In the genomic region with DNA sequence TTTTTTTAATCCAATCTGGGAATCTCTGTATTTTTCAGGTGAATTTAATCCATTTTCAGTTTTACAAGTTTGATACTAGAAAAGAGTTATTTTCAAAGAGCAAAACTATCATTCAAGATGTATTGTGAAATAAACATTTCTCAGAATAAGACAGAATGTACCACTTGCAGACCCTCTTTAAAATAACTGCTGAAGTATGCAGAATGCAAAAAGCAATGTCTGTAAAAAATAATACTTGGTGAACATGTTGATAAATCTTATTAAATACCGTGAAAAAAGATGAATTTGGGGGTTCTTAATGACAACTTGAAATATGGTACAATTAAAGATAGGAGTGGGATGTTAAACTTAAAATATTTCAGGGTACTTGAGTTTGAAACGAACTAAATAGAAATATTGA, we compare ENCODE assay signal across 16 cellular contexts. TPM values are rescaled to one million over a fixed set of nuclear protein-coding genes. Genes with fewer than 3 reads are reported as not detected.
A peak's percentile ranks its signal among the peaks of the same experiment; 100 is the strongest.
DNase-seq lines count a peak whose midpoint lies in the region; ATAC-seq and TF ChIP-seq lines count a peak whose summit lies in the region.
"Had no signal": no experiment of that assay in that cellular context is flagged by ENCODE, and none has a peak within 500 bp of the region (broad histone marks: within the 10 kb centered on the region; RNA-seq: fewer than 3 reads in every experiment).

No MANE protein-coding gene starts in this region.

- dilution Hi-C loops in IMR-90 (cut with HindIII; ENCODE audit: low sequenced_read_pairs, unreplicated experiment): no loop called here

- H3K79me1 ChIP-seq in IMR-90 (ENCODE audit: low read depth in 1 of 2, low read length in 2 of 2): no peaks in the 10 kb centered on the region

- ATAC-seq in IMR-90 (ENCODE audit: low read depth): no peak
- no peak for ATAC-seq in central memory CD8-positive, alpha-beta T cell (replicated peaks; ENCODE audit: extremely low read depth, poor library complexity, severe bottlenecking)

- H3K56ac ChIP-seq in IMR-90 (ENCODE audit: extremely low read depth, insufficient read depth, low read length): no peak overlapping the region

- H2BK20ac ChIP-seq in IMR-90 (ENCODE audit: low read depth, low read length): no peak overlapping the region

- no peak for TF ChIP-seq POLR2A in breast epithelium (IDR thresholded peaks at IDR 0.05)
- no peak for TF ChIP-seq POLR2A in IMR-90 (IDR thresholded peaks at IDR 0.05; ENCODE audit: low read depth, low read length)

- BruUV-seq in MCF 10A (replicated peaks; lab: Mats Ljungman, UMichigan) (no TSS peak), IMR-90 (replicated peaks; lab: Mats Ljungman, UMichigan) (no TSS peak)

- H4K5ac ChIP-seq in IMR-90 (ENCODE audit: low read depth, low read length): no peak overlapping the region

- no peak overlapping the region for H2BK120ac ChIP-seq in IMR-90 (ENCODE audit: low read depth, low read length)

- no peak for DNase-seq in MCF 10A (ENCODE audit: unreplicated experiment)
- DNase-seq in breast epithelium (ENCODE audit: low spot score in 2 of 2): no peak
- no peak for DNase-seq in IMR-90
- no peak for DNase-seq in central memory CD8-positive, alpha-beta T cell (ENCODE audit: low spot score in 2 of 2)
- no peak for DNase-seq in type B pancreatic cell (ENCODE audit: extremely low spot score, unreplicated experiment)
- DNase-seq in SHP77 treated with DMSO at 0.1 percent for 48 hours (lab: John Stamatoyannopoulos, UW): no peak
- no peak for DNase-seq in NCI-H2171 treated with DMSO at 0.1 percent for 48 hours (lab: John Stamatoyannopoulos, UW)
- DNase-seq in NCI-H526 treated with DMSO at 0.1 percent for 48 hours (lab: John Stamatoyannopoulos, UW): no peak
- DNase-seq: CD4-positive, alpha-beta memory T cell; DND-41; EL; H9 had no signal

- H3K36me3 ChIP-seq in breast epithelium (no peaks in the 10 kb centered on the region), IMR-90 (ENCODE audit: control insufficient read depth, insufficient read depth, low read length) (no peaks in the 10 kb centered on the region)
- H3K36me3 ChIP-seq: BLaER1 had no signal

- H2BK15ac ChIP-seq in IMR-90 (ENCODE audit: low read depth, low read length): no peak overlapping the region

- H3K27me3 Mint-ChIP-seq in MCF 10A (ENCODE audit: insufficient read depth, unreplicated experiment): no peaks in the 10 kb centered on the region
- H3K27me3 Mint-ChIP-seq in central memory CD8-positive, alpha-beta T cell: no peaks in the 10 kb centered on the region
- no peaks in the 10 kb centered on the region for H3K27me3 Mint-ChIP-seq in type B pancreatic cell
- H3K27me3 Mint-ChIP-seq: CD4-positive, alpha-beta memory T cell had no signal

- H4K91ac ChIP-seq in IMR-90 (ENCODE audit: insufficient read depth, low read depth, low read length): no peak overlapping the region

- no peak overlapping the region for H2BK5ac ChIP-seq in IMR-90 (ENCODE audit: low read depth, low read length, poor library complexity, severe bottlenecking)

- H3K23ac ChIP-seq in IMR-90 (ENCODE audit: low read depth, low read length): no peak overlapping the region

- POLR2A ChIA-PET in MCF 10A (lab: Yijun Ruan, JAX) (interaction anchor here (1.3 kb wide), 1 partner anchor 27 kb away, joined by 6 read pairs; a partner anchor contains a TSS), IMR-90 (lab: Charles Lee; ENCODE audit: unreplicated experiment) (no interaction called here)

- TF ChIP-seq CTCF in MCF 10A (IDR thresholded peaks at IDR 0.05; ENCODE audit: unreplicated experiment) (no peak), breast epithelium (IDR thresholded peaks at IDR 0.05) (no peak), IMR-90 (conservative IDR thresholded peaks at IDR 0.05; ENCODE audit: low read depth, low read length) (no peak), type B pancreatic cell (conservative IDR thresholded peaks at IDR 0.05) (no peak)

- H3K4me3 Mint-ChIP-seq in MCF 10A (ENCODE audit: unreplicated experiment): no peak overlapping the region
- no peak overlapping the region for H3K4me3 Mint-ChIP-seq in central memory CD8-positive, alpha-beta T cell
- no peak overlapping the region for H3K4me3 Mint-ChIP-seq in type B pancreatic cell
- H3K4me3 Mint-ChIP-seq: CD14-positive monocyte; CD4-positive, alpha-beta memory T cell; H9 had no signal

- no peak overlapping the region for H3K9ac ChIP-seq in IMR-90 (ENCODE audit: low read depth, low read length)
- H3K9ac ChIP-seq: BLaER1 had no signal

- H2AK5ac ChIP-seq in IMR-90 (ENCODE audit: low read depth, low read length): no peak overlapping the region

- intact Hi-C loops in MCF 10A (cut with micrococcal nuclease): no loop called here
- intact Hi-C loops in breast epithelium (cut with DNase I; ENCODE audit: low total_unique reads): no loop called here
- intact Hi-C loops in IMR-90 (cut with micrococcal nuclease): no loop called here

- no peak overlapping the region for H3K14ac ChIP-seq in IMR-90 (replicated peaks; ENCODE audit: low read depth, low read length)

- in situ Hi-C loops in IMR-90 (cut with MboI; ENCODE audit: low sequenced_read_pairs): no loop called here

- no peaks in the 10 kb centered on the region for H3K36me3 Mint-ChIP-seq in MCF 10A (ENCODE audit: insufficient read depth, unreplicated experiment)
- H3K36me3 Mint-ChIP-seq in central memory CD8-positive, alpha-beta T cell (ENCODE audit: insufficient read depth): no peaks in the 10 kb centered on the region
- no peaks in the 10 kb centered on the region for H3K36me3 Mint-ChIP-seq in type B pancreatic cell
- H3K36me3 Mint-ChIP-seq: CD14-positive monocyte; CD4-positive, alpha-beta memory T cell had no signal

- no peak overlapping the region for H2AK9ac ChIP-seq in IMR-90 (replicated peaks; ENCODE audit: low read depth, low read length, poor library complexity)

- no peaks in the 10 kb centered on the region for H3K9me3 ChIP-seq in breast epithelium
- H3K9me3 ChIP-seq in IMR-90 (ENCODE audit: control insufficient read depth, insufficient read depth, low read length): no peaks in the 10 kb centered on the region
- H3K9me3 ChIP-seq: BLaER1 had no signal

- H3K9me1 ChIP-seq in IMR-90 (ENCODE audit: insufficient read depth, low read length): no peaks in the 10 kb centered on the region

- H3K27ac ChIP-seq in breast epithelium (no peak overlapping the region), IMR-90 (ENCODE audit: insufficient read depth, low read length) (no peak overlapping the region)
- H3K27ac ChIP-seq: 22Rv1, BLaER1 had no signal

- H4K20me1 ChIP-seq in IMR-90 (ENCODE audit: insufficient read depth, low read length): no peaks in the 10 kb centered on the region
- H4K20me1 ChIP-seq: BLaER1 had no signal

- no peaks in the 10 kb centered on the region for H3K27me3 ChIP-seq in breast epithelium
- H3K27me3 ChIP-seq in IMR-90 (ENCODE audit: control insufficient read depth, insufficient read depth, low read length): no peaks in the 10 kb centered on the region
- H3K27me3 ChIP-seq: BLaER1 had no signal

- H4K8ac ChIP-seq in IMR-90 (ENCODE audit: low read depth in 2 of 2, low read length in 2 of 2): no peak overlapping the region; a peak in 1 of 4 replicates

- H3K4me3 ChIP-seq in breast epithelium (no peak overlapping the region), IMR-90 (ENCODE audit: insufficient read depth, low read depth, low read length) (no peak overlapping the region)
- H3K4me3 ChIP-seq: BLaER1, GM12878 had no signal

- no peak overlapping the region for H3K4me2 ChIP-seq in IMR-90 (ENCODE audit: low read depth, low read length)
- H3K4me2 ChIP-seq: BLaER1 had no signal

- H3K18ac ChIP-seq in IMR-90 (ENCODE audit: low read depth, low read length): no peak overlapping the region

- H3K4ac ChIP-seq in IMR-90 (ENCODE audit: low read depth, low read length): no peak overlapping the region

- no CpG with 5 or more reads among the region's 2 CpGs for WGBS in IMR-90 (ENCODE audit: extremely low coverage in 2 of 2, insufficient read length in 1 of 2), 2 experiments

- TF ChIP-seq RAD21 in IMR-90 (IDR thresholded peaks at IDR 0.05; ENCODE audit: low read length): no peak

- peaks cover 14% of the 10 kb centered on the region for H3K4me1 Mint-ChIP-seq in MCF 10A (ENCODE audit: insufficient read depth, unreplicated experiment)
- H3K4me1 Mint-ChIP-seq in central memory CD8-positive, alpha-beta T cell: no peaks in the 10 kb centered on the region
- H3K4me1 Mint-ChIP-seq in type B pancreatic cell (ENCODE audit: unreplicated experiment): no peaks in the 10 kb centered on the region
- H3K4me1 Mint-ChIP-seq: H9 had no signal

- H3K9me3 Mint-ChIP-seq in MCF 10A (ENCODE audit: unreplicated experiment) (no peaks in the 10 kb centered on the region), type B pancreatic cell (no peaks in the 10 kb centered on the region)
- no peaks in the 10 kb centered on the region for H3K9me3 Mint-ChIP-seq in central memory CD8-positive, alpha-beta T cell
- H3K9me3 Mint-ChIP-seq: CD14-positive monocyte; CD4-positive, alpha-beta memory T cell; H9 had no signal

- no peak overlapping the region for H2AFZ ChIP-seq in IMR-90 (replicated peaks; ENCODE audit: low read length, poor library complexity)

- CTCF ChIA-PET in MCF 10A (lab: Yijun Ruan, JAX): no interaction called here
- CTCF ChIA-PET in IMR-90 (lab: Yijun Ruan, JAX): no interaction called here

- no peaks in the 10 kb centered on the region for H3K4me1 ChIP-seq in breast epithelium
- peaks cover 2% of the 10 kb centered on the region; the same call in 1 of the 2 replicates for H3K4me1 ChIP-seq in IMR-90 (ENCODE audit: control insufficient read depth, insufficient read depth, low read length)

- H3K27ac Mint-ChIP-seq in MCF 10A (ENCODE audit: low read depth, unreplicated experiment) (peak overlapping the region; percentile 73), type B pancreatic cell (peak overlapping the region; percentile 58)
- peak overlapping the region; percentile 22 for H3K27ac Mint-ChIP-seq in central memory CD8-positive, alpha-beta T cell (ENCODE audit: low read depth)
- H3K27ac Mint-ChIP-seq: CD4-positive, alpha-beta memory T cell had no signal

TF ChIP-seq in IMR-90, 13 proteins besides CTCF, POLR2A, EP300 and RAD21 (continues in another document):
- TF ChIP-seq, protein P1, sequence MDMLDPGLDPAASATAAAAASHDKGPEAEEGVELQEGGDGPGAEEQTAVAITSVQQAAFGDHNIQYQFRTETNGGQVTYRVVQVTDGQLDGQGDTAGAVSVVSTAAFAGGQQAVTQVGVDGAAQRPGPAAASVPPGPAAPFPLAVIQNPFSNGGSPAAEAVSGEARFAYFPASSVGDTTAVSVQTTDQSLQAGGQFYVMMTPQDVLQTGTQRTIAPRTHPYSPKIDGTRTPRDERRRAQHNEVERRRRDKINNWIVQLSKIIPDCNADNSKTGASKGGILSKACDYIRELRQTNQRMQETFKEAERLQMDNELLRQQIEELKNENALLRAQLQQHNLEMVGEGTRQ (IDR thresholded peaks at IDR 0.05; ENCODE audit: low read depth, low read length): no peak
- TF ChIP-seq RCOR1 (IDR thresholded peaks at IDR 0.05; ENCODE audit: insufficient replicate concordance, low read length): no peak
- TF ChIP-seq RFX5 (IDR thresholded peaks at IDR 0.05; ENCODE audit: low read depth, low read length): no peak

RNA-seq across cellular contexts. Expression of a gene that starts 26.1 kb away (rescaled TPM):
- total RNA-seq in MCF 10A (2022) (53.8 and 68.6 TPM in 2 replicates), breast epithelium (10 to 100 TPM; 31.8 to 54.2 (median 41.1) TPM), IMR-90 (2012; rRNA removed) (45.7 and 55.8 TPM in 2 replicates), type B pancreatic cell (ENCODE audit: low replicate concordance) (32.1 and 33.0 TPM in 2 replicates)
- polyA plus RNA-seq in IMR-90 (2012; rRNA removed): 31.4 and 37.6 TPM in 2 replicates
- polyA plus RNA-seq in IMR-90 (2012; cell fraction: cytosol; rRNA removed): 8.9 and 11.4 TPM in 2 replicates
- 12.7 and 78.0 TPM in 2 replicates for polyA plus RNA-seq in IMR-90 (2012; cell fraction: nucleus; rRNA removed; ENCODE audit: low replicate concordance)

Comparison
In these comparisons a context has a peak if more than half of its experiments do, and no peak if none do; other contexts are left out.
1. H3K27ac Mint-ChIP-seq: peak in every context shown above with its lines; median percentile 73 in MCF 10A; 58 in type B pancreatic cell; 22 in central memory CD8-positive, alpha-beta T cell.